ENCODE assay signal across 9 cellular contexts in genomic region chr22:40385041-40385782, GRCh38. TPM values are rescaled to one million over a fixed set of nuclear protein-coding genes. Genes with fewer than 3 reads are reported as not detected.
DNase-seq lines count a peak whose midpoint lies in the region; ATAC-seq, FAIRE-seq and TF ChIP-seq lines count a peak whose summit lies in the region.
"Had no signal": no experiment of that assay in that cellular context is flagged by ENCODE, and none has a peak within 500 bp of the region (broad histone marks: within the 10 kb centered on the region; RNA-seq: fewer than 3 reads in every experiment).

No MANE protein-coding gene starts in this region.

- no peak for TF ChIP-seq POLR2A in endothelial cell of umbilical vein (IDR thresholded peaks at IDR 0.05; ENCODE audit: low read depth, low read length)
- TF ChIP-seq POLR2A in thyroid gland (IDR thresholded peaks at IDR 0.05): no peak
- no peak for TF ChIP-seq POLR2A in tibial nerve (IDR thresholded peaks at IDR 0.05)

- H3K9ac ChIP-seq in endothelial cell of umbilical vein (replicated peaks; ENCODE audit: extremely low read depth, insufficient read depth, low read length): no peak overlapping the region
- H3K9ac ChIP-seq in PC-3 (ENCODE audit: low read length): no peak overlapping the region

- TF ChIP-seq EP300 in tibial nerve (IDR thresholded peaks at IDR 0.05): no peak

- H3K79me2 ChIP-seq in endothelial cell of umbilical vein (ENCODE audit: control insufficient read depth, insufficient read depth, low read length) (peaks cover 5% of the 10 kb centered on the region), PC-3 (ENCODE audit: low read length) (peaks cover 7% of the 10 kb centered on the region; the same call in 1 of the 2 replicates)

- DNase-seq in activated naive CD4-positive, alpha-beta T cell treated with anti-CD3 and anti-CD28 coated beads for 36 hours: peak; percentile 72
- DNase-seq in activated naive CD4-positive, alpha-beta T cell treated with anti-CD3 and anti-CD28 coated beads, Interleukin-2, amount 50 U/mL, for 16 hours: no peak
- DNase-seq in T follicular helper cell (ENCODE audit: low read depth) (peak; percentile 21), endothelial cell of umbilical vein (ENCODE audit: low read depth, low spot score) (no peak), thyroid gland (no peak), PC-3 (no peak), tibial nerve (ENCODE audit: low spot score in 2 of 2) (no peak)
- DNase-seq: IMR-90 had no signal

- dilution Hi-C loops in endothelial cell of umbilical vein (cut with MboI; ENCODE audit: extremely low pct_ligation_motif_present, low sequenced_read_pairs): no loop called here

- H3K9me3 ChIP-seq in endothelial cell of umbilical vein (replicated peaks; ENCODE audit: control insufficient read depth, insufficient read depth, low read length) (no peaks in the 10 kb centered on the region), thyroid gland (no peaks in the 10 kb centered on the region), PC-3 (ENCODE audit: low read length) (no peaks in the 10 kb centered on the region), tibial nerve (no peaks in the 10 kb centered on the region)

- H3K9me3 Mint-ChIP-seq in activated naive CD4-positive, alpha-beta T cell treated with anti-CD3 and anti-CD28 coated beads for 36 hours: peaks cover 1% of the 10 kb centered on the region

- ATAC-seq in PC-3 (no peak), HG02938 (IDR thresholded peaks at IDR 0.05; ENCODE audit: unreplicated experiment) (no peak)

- H3F3A ChIP-seq in PC-3 (ENCODE audit: low read length, unreplicated experiment): no peaks in the 10 kb centered on the region

- H3K4me1 ChIP-seq in endothelial cell of umbilical vein (ENCODE audit: control insufficient read depth, extremely low read depth, insufficient read depth, low read length) (peaks cover 3% of the 10 kb centered on the region), thyroid gland (peaks cover 14 to 17% of the 10 kb centered on the region in 2 donors), PC-3 (ENCODE audit: insufficient read depth, low read length) (peaks cover 5% of the 10 kb centered on the region; the same call in 1 of the 2 replicates), tibial nerve (peaks cover 0 to 5% (median 0%) of the 10 kb centered on the region in 4 donors)

- no TSS peak for BruUV-seq in endothelial cell of umbilical vein (replicated peaks; lab: Mats Ljungman, UMichigan)
- BruUV-seq in PC-3 (replicated peaks; lab: Mats Ljungman, UMichigan): no TSS peak

- H3K36me3 Mint-ChIP-seq in activated naive CD4-positive, alpha-beta T cell treated with anti-CD3 and anti-CD28 coated beads for 36 hours (ENCODE audit: low read depth): peaks cover 5% of the 10 kb centered on the region

- no peak overlapping the region for H3K4me2 ChIP-seq in endothelial cell of umbilical vein (ENCODE audit: insufficient read depth, low read length)
- H3K4me2 ChIP-seq in PC-3 (ENCODE audit: low read length): no peak overlapping the region

- H4K20me1 ChIP-seq in endothelial cell of umbilical vein (replicated peaks; ENCODE audit: control insufficient read depth, extremely low read depth, insufficient read depth, low read length) (no peaks in the 10 kb centered on the region), PC-3 (ENCODE audit: low read length) (no peaks in the 10 kb centered on the region)

- H3K27me3 ChIP-seq in endothelial cell of umbilical vein (ENCODE audit: control insufficient read depth in 2 of 2, insufficient read depth in 2 of 2, low read length in 2 of 2) (no peaks in the 10 kb centered on the region), thyroid gland (no peaks in the 10 kb centered on the region), PC-3 (ENCODE audit: low read length) (no peaks in the 10 kb centered on the region), tibial nerve (no peaks in the 10 kb centered on the region)

- intact Hi-C loops in activated naive CD4-positive, alpha-beta T cell treated with anti-CD3 and anti-CD28 coated beads for 36 hours (cut with micrococcal nuclease): loop anchor here (1.0 kb wide), 1 partner anchor 15 kb away; no protein-coding TSS in a partner anchor
- intact Hi-C loops in endothelial cell of umbilical vein (cut with micrococcal nuclease): no loop called here
- intact Hi-C loops in thyroid gland (cut with DNase I): no loop called here
- intact Hi-C loops in PC-3 (cut with micrococcal nuclease): no loop called here

- H3K27ac Mint-ChIP-seq in activated naive CD4-positive, alpha-beta T cell treated with anti-CD3 and anti-CD28 coated beads for 36 hours: peak overlapping the region; percentile 89

- H3K4me3 ChIP-seq in endothelial cell of umbilical vein (replicated peaks in 1 of 3; ENCODE audit: insufficient read depth in 1 of 3, low read depth in 1 of 3, low read length in 3 of 3) (no peak overlapping the region), thyroid gland (replicated peaks in 1 of 3) (no peak overlapping the region), PC-3 (ENCODE audit: low read length) (no peak overlapping the region), tibial nerve (peak overlapping the region in 1 of 4 donors; percentile 0)

- no peaks in the 10 kb centered on the region for H3K9me2 ChIP-seq in PC-3 (replicated peaks; ENCODE audit: low read length)

- H2AFZ ChIP-seq in endothelial cell of umbilical vein (ENCODE audit: low read depth, low read length): no peak overlapping the region
- no peak overlapping the region for H2AFZ ChIP-seq in PC-3 (ENCODE audit: low read length)

- H3K4me3 Mint-ChIP-seq in activated naive CD4-positive, alpha-beta T cell treated with anti-CD3 and anti-CD28 coated beads for 36 hours: peak overlapping the region; percentile 76

- peaks cover 60% of the 10 kb centered on the region for H3K4me1 Mint-ChIP-seq in activated naive CD4-positive, alpha-beta T cell treated with anti-CD3 and anti-CD28 coated beads for 36 hours (ENCODE audit: low read depth)

- H3K9me1 ChIP-seq in endothelial cell of umbilical vein (replicated peaks; ENCODE audit: control insufficient read depth, extremely low read depth, insufficient read depth, low read length): no peaks in the 10 kb centered on the region

- H3K27ac ChIP-seq in endothelial cell of umbilical vein (ENCODE audit: insufficient read depth, low read depth, low read length): no peak overlapping the region
- H3K27ac ChIP-seq in thyroid gland: peak overlapping the region in 2 of 3 donors; percentile 10 to 21
- no peak overlapping the region for H3K27ac ChIP-seq in PC-3 (ENCODE audit: low read length)
- H3K27ac ChIP-seq in tibial nerve: peak overlapping the region in 1 of 4 donors; percentile 8

- H3K27me3 Mint-ChIP-seq in activated naive CD4-positive, alpha-beta T cell treated with anti-CD3 and anti-CD28 coated beads for 36 hours (ENCODE audit: low read depth): no peaks in the 10 kb centered on the region

- TF ChIP-seq CTCF in endothelial cell of umbilical vein (IDR thresholded peaks at IDR 0.05; ENCODE audit: extremely low read depth in 1 of 2, insufficient read depth in 1 of 2, low read depth in 1 of 2, low read length in 2 of 2): no peak
- TF ChIP-seq CTCF in thyroid gland (IDR thresholded peaks at IDR 0.05): no peak
- TF ChIP-seq CTCF in PC-3 (conservative IDR thresholded peaks at IDR 0.05; ENCODE audit: low read depth, low read length): no peak
- no peak for TF ChIP-seq CTCF in tibial nerve (IDR thresholded peaks at IDR 0.05)

- POLR2A ChIA-PET in endothelial cell of umbilical vein (lab: Charles Lee) (no interaction called here), PC-3 (lab: Charles Lee; ENCODE audit: unreplicated experiment) (no interaction called here)

- H3K36me3 ChIP-seq in endothelial cell of umbilical vein (ENCODE audit: control insufficient read depth in 2 of 2, extremely low read depth in 1 of 2, insufficient read depth in 2 of 2, low read length in 2 of 2) (no peaks in the 10 kb centered on the region), thyroid gland (no peaks in the 10 kb centered on the region), PC-3 (ENCODE audit: low read depth, low read length) (no peaks in the 10 kb centered on the region), tibial nerve (peaks cover 0 to 4% (median 0%) of the 10 kb centered on the region in 3 donors)

- CTCF ChIA-PET in activated naive CD4-positive, alpha-beta T cell treated with anti-CD3 and anti-CD28 coated beads for 36 hours (lab: Charles Lee): interaction anchor here (0.6 to 1.7 kb wide), 11 partner anchors 14 to 440 kb away, joined by 3 to 6 read pairs (median 4); no protein-coding TSS in a partner anchor
- CTCF ChIA-PET in endothelial cell of umbilical vein (lab: Charles Lee): interaction anchor here (1.0 to 1.7 kb wide), 2 partner anchors 11 to 52 kb away, joined by 4 to 7 read pairs; no protein-coding TSS in a partner anchor
- CTCF ChIA-PET in PC-3 (lab: Charles Lee): no interaction called here

- WGBS in thyroid gland, 2 donors: 66% methylated on average over 10 of the region's 10 CpGs
- 69 to 81% methylated on average over 10 of the region's 10 CpGs for WGBS in tibial nerve, 2 donors

- FAIRE-seq in endothelial cell of umbilical vein (lab: Jason Lieb, UNC): peak; percentile 76

RNA-seq across cellular contexts. Expression of gene SGSM3, which starts 14.8 kb away (rescaled TPM):
- total RNA-seq in activated naive CD4-positive, alpha-beta T cell treated with anti-CD3 and anti-CD28 coated beads for 36 hours: 10 to 100 TPM; 65.7 to 66.4 TPM
- total RNA-seq in endothelial cell of umbilical vein (76.4 and 78.6 TPM in 2 replicates), thyroid gland (10 to 100 TPM; 62.7 to 99.4 (median 65.1) TPM), PC-3 (2014; rRNA removed) (45.0 and 53.9 TPM in 2 replicates), tibial nerve (100 to 1,000 TPM in 1 of 4 donors, 10 to 100 TPM in 3; 47.2 to 106 (median 69.2) TPM)
- 92.1 and 112 TPM in 2 replicates for polyA plus RNA-seq in endothelial cell of umbilical vein
- polyA plus RNA-seq in endothelial cell of umbilical vein (2011; cell fraction: cytosol; rRNA removed): 46.9 and 65.8 TPM in 2 replicates
- polyA plus RNA-seq in endothelial cell of umbilical vein (2011; cell fraction: nucleus; rRNA removed): 526 and 636 TPM in 2 replicates
- polyA plus RNA-seq in endothelial cell of umbilical vein (2012): 43.9 and 64.8 TPM in 2 replicates
- polyA minus RNA-seq in endothelial cell of umbilical vein: 54.7 and 76.1 TPM in 2 replicates
- polyA minus RNA-seq in endothelial cell of umbilical vein (2011; cell fraction: cytosol; rRNA and poly(A)+ RNA removed): 25.5 TPM
- polyA minus RNA-seq in endothelial cell of umbilical vein (2011; cell fraction: nucleus; rRNA and poly(A)+ RNA removed): 69.6 and 147 TPM in 2 replicates

RNA-seq across cellular contexts. Expression of gene ADSL, which starts 38.9 kb away (rescaled TPM):
- total RNA-seq in activated naive CD4-positive, alpha-beta T cell treated with anti-CD3 and anti-CD28 coated beads for 36 hours: 100 to 1,000 TPM; 125 to 129 TPM
- 86.2 and 103 TPM in 2 replicates for total RNA-seq in endothelial cell of umbilical vein
- polyA plus RNA-seq in endothelial cell of umbilical vein: 110 and 141 TPM in 2 replicates
- 140 and 151 TPM in 2 replicates for polyA plus RNA-seq in endothelial cell of umbilical vein (2011; cell fraction: cytosol; rRNA removed)
- polyA plus RNA-seq in endothelial cell of umbilical vein (2011; cell fraction: nucleus; rRNA removed): 148 and 166 TPM in 2 replicates
- 81.8 and 116 TPM in 2 replicates for polyA plus RNA-seq in endothelial cell of umbilical vein (2012)
- polyA minus RNA-seq in endothelial cell of umbilical vein: 120 and 128 TPM in 2 replicates
- polyA minus RNA-seq in endothelial cell of umbilical vein (2011; cell fraction: cytosol; rRNA and poly(A)+ RNA removed): 58.8 TPM
- 34.9 and 49.4 TPM in 2 replicates for polyA minus RNA-seq in endothelial cell of umbilical vein (2011; cell fraction: nucleus; rRNA and poly(A)+ RNA removed)
- total RNA-seq in thyroid gland: 10 to 100 TPM; 49.0 to 69.4 (median 60.1) TPM
- total RNA-seq in PC-3 (2014; rRNA removed): 72.6 and 93.8 TPM in 2 replicates
- total RNA-seq in tibial nerve: 10 to 100 TPM; 36.1 to 71.8 (median 58.1) TPM

Comparison
In these comparisons a context has a peak if more than half of its experiments do, and no peak if none do; other contexts are left out.
1. DNase-seq: peak in activated naive CD4-positive, alpha-beta T cell treated with anti-CD3 and anti-CD28 coated beads for 36 hours (single experiment) and T follicular helper cell (single experiment); none in activated naive CD4-positive, alpha-beta T cell treated with anti-CD3 and anti-CD28 coated beads, Interleukin-2, amount 50 U/mL, for 16 hours (single experiment), endothelial cell of umbilical vein (single experiment), thyroid gland (0 of 2), PC-3 (single experiment) and tibial nerve (0 of 2).
2. H3K27ac ChIP-seq: peak in thyroid gland (2 of 3); none in endothelial cell of umbilical vein (single experiment) and PC-3 (single experiment).